Comparison of ENCODE assay signal across 1 cellular context in genomic region chr19:45451850-45452387, GRCh38.
TF ChIP-seq lines count a peak whose summit lies in the region.

No MANE protein-coding gene starts in this region.

TF ChIP-seq in HepG2, 621 proteins besides CTCF, POLR2A, EP300 and RAD21:
- TF ChIP-seq FOXA1 (IDR thresholded peaks at IDR 0.05) (no peak), FOXA1 (CRISPR knock-in tag; IDR thresholded peaks at IDR 0.05) (0 out of 2 replicates have a peak, but pooled peaks have one; percentile 27), ZNF121 (CRISPR knock-in tag; IDR thresholded peaks at IDR 0.05) (peak; percentile 96), SAP130 (CRISPR knock-in tag; IDR thresholded peaks at IDR 0.05; ENCODE audit: low read depth) (peak; percentile 26; the same call in 1 of the 2 replicates), ZNF354B (CRISPR knock-in tag; IDR thresholded peaks at IDR 0.05) (0 out of 2 replicates have a peak, but pooled peaks have one; percentile 39), FOXK2 (IDR thresholded peaks at IDR 0.05) (0 out of 2 replicates have a peak, but pooled peaks have one; percentile 1), JDP2 (CRISPR knock-in tag; IDR thresholded peaks at IDR 0.05; ENCODE audit: borderline replicate concordance) (no peak), ZNF770 (CRISPR knock-in tag; IDR thresholded peaks at IDR 0.05) (peak; percentile 76; the same call in 1 of the 2 replicates), KDM5B (CRISPR knock-in tag; IDR thresholded peaks at IDR 0.05; ENCODE audit: borderline replicate concordance) (0 out of 2 replicates have a peak, but pooled peaks have one; percentile 13), FOXA3 (CRISPR knock-in tag; IDR thresholded peaks at IDR 0.05) (peak; percentile 36), ZNF790 (CRISPR knock-in tag; IDR thresholded peaks at IDR 0.05; ENCODE audit: borderline replicate concordance) (no peak), FOXP4 (CRISPR knock-in tag; IDR thresholded peaks at IDR 0.05) (0 out of 2 replicates have a peak, but pooled peaks have one; percentile 32), MAF1 (CRISPR knock-in tag; IDR thresholded peaks at IDR 0.05; ENCODE audit: borderline replicate concordance) (no peak), ZMYM3 (CRISPR knock-in tag; IDR thresholded peaks at IDR 0.05) (0 out of 2 replicates have a peak, but pooled peaks have one; percentile 32), RARA (CRISPR knock-in tag; IDR thresholded peaks at IDR 0.05) (0 out of 2 replicates have a peak, but pooled peaks have one; percentile 31), ARID2 (CRISPR knock-in tag; IDR thresholded peaks at IDR 0.05; ENCODE audit: borderline replicate concordance) (0 out of 2 replicates have a peak, but pooled peaks have one; percentile 42)
- TF ChIP-seq, protein P1, sequence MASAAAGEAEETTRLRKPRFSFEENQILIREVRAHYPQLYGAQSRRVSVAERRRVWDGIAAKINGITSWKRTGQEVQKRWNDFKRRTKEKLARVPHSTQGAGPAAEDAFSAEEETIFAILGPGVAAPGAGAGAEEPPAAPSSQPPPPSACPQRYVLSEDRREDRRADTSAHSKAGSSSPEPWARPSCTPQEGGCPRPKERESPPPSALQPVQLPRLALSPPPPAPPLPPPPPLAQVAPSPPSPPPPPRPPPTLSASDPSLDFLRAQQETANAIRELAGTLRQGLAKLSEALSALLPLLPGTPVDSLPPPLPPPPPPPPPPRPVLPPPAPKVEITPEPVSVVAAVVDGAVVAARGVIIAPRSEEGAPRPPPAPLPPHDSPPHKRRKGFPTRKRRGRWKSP (CRISPR knock-in tag; IDR thresholded peaks at IDR 0.05), result no peak
